Comparison of ENCODE assay signal across 19 cellular contexts in the genomic region with DNA sequence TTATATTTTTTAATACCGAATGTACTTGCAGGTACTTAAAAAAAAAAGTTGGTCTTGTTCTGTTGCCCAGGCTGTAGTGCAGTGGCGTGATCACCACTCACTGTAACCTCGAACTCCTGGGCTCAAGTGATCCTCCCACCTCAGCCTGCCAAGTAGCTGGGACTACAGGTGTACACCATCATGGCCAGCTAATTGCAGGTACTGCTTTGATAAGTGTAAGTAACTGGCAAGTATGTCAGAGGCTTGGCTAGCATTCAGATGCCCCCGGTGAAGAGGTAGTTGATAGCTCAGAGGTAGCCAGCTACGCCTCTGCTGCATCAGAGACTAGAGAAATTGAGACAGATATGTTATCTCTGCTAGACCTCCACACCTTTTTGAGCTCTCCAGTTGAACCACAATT.
"Had no signal": no experiment of that assay in that cellular context is flagged by ENCODE, and none has a peak within 500 bp of the region (broad histone marks: within the 10 kb centered on the region; RNA-seq: fewer than 3 reads in every experiment).

No MANE protein-coding gene starts in this region.

- H3K9me3 Mint-ChIP-seq: effector memory CD8-positive, alpha-beta T cell; nephron progenitor cell had no signal

- ATAC-seq: gastrocnemius medialis; naive thymus-derived CD4-positive, alpha-beta T cell; psoas muscle had no signal

- H3K36me3 ChIP-seq: esophagus muscularis mucosa, gastrocnemius medialis, vagina had no signal

- H3K4me1 Mint-ChIP-seq: nephron progenitor cell had no signal

- H3K27ac ChIP-seq: epithelial cell of prostate, esophagus muscularis mucosa, gastrocnemius medialis, psoas muscle, sigmoid colon, skin epidermis, stomach, vagina had no signal

- H3K4me3 Mint-ChIP-seq: effector memory CD8-positive, alpha-beta T cell; naive thymus-derived CD4-positive, alpha-beta T cell; nephron progenitor cell had no signal

- H3K9me3 ChIP-seq: esophagus muscularis mucosa, gastrocnemius medialis, heart right ventricle, psoas muscle, sigmoid colon, stomach, vagina had no signal

- H3K27me3 ChIP-seq: esophagus muscularis mucosa, gastrocnemius medialis, heart right ventricle, sigmoid colon, stomach, vagina had no signal

- H3K27me3 Mint-ChIP-seq: effector memory CD8-positive, alpha-beta T cell; naive thymus-derived CD4-positive, alpha-beta T cell had no signal

- H3K4me3 ChIP-seq: esophagus muscularis mucosa, gastrocnemius medialis, heart right ventricle, psoas muscle, sigmoid colon, skin epidermis, stomach, vagina had no signal

- H3K27ac Mint-ChIP-seq: naive thymus-derived CD4-positive, alpha-beta T cell; nephron progenitor cell had no signal

- DNase-seq: effector memory CD8-positive, alpha-beta T cell; gastrocnemius medialis; heart right ventricle; hypothalamus; kidney glomerular epithelial cell; mammary epithelial cell; naive thymus-derived CD4-positive, alpha-beta T cell; nephron progenitor cell; psoas muscle; sigmoid colon; stimulated activated CD4-positive, alpha-beta T cell treated with anti-CD3 and anti-CD28 coated beads, Interleukin-12 subunit alpha, Interleukin-12 subunit beta, amount 100 ng/mL, for 4 hours; stimulated activated naive CD4-positive, alpha-beta T cell; stomach; substantia nigra; trophoblast cell had no signal

- H3K4me1 ChIP-seq: vagina had no signal
